In genomic region chr13:41054919-41055619, GRCh38 we compare ENCODE assay signal across 9 cellular contexts. TPM values are rescaled to one million over a fixed set of nuclear protein-coding genes. Genes with fewer than 3 reads are reported as not detected.
DNase-seq lines count a peak whose midpoint lies in the region; ATAC-seq and TF ChIP-seq lines count a peak whose summit lies in the region.
"Had no signal": no experiment of that assay in that cellular context is flagged by ENCODE, and none has a peak within 500 bp of the region (broad histone marks: within the 10 kb centered on the region; RNA-seq: fewer than 3 reads in every experiment).

No MANE protein-coding gene starts in this region.

- in situ Hi-C loops in GM23248 (cut with MboI) = no loop called here

- H3K27me3 ChIP-seq in BLaER1 = no peaks in the 10 kb centered on the region
- H3K27me3 ChIP-seq in GM23248 (replicated peaks; ENCODE audit: insufficient read depth) = no peaks in the 10 kb centered on the region
- H3K27me3 ChIP-seq in muscle layer of colon (ENCODE audit: control insufficient read depth in 1 of 2, insufficient read depth in 2 of 2, low read length in 2 of 2) = no peaks in the 10 kb centered on the region
- H3K27me3 ChIP-seq: MG63 had no signal

- peaks cover 58% of the 10 kb centered on the region for H3K4me1 Mint-ChIP-seq in activated B cell treated with CpG ODN at 0.5 μM for 24 hours

- peaks cover 97% of the 10 kb centered on the region for H3K79me2 ChIP-seq in GM23248 (ENCODE audit: insufficient read depth)

- H3K27ac Mint-ChIP-seq in activated B cell treated with CpG ODN at 0.5 μM for 24 hours = peak overlapping the region; percentile 21

- H3K9ac ChIP-seq in BLaER1 (peak overlapping the region; percentile 34; the same call in 1 of the 2 replicates), GM23248 (0 out of 2 replicates have a peak overlapping the region, but pooled peaks have one; percentile 68), muscle layer of colon (ENCODE audit: low read length) (no peak overlapping the region)

- H3K9me3 ChIP-seq in BLaER1 (peaks cover 12% of the 10 kb centered on the region; the same call in 1 of the 2 replicates), GM23248 (ENCODE audit: low read depth) (no peaks in the 10 kb centered on the region), muscle layer of colon (ENCODE audit: low read length) (no peaks in the 10 kb centered on the region)
- H3K9me3 ChIP-seq: MG63 had no signal

- CTCF ChIA-PET in activated B cell treated with CpG ODN at 0.5 μM for 24 hours (lab: Charles Lee) = interaction anchor here (0.6 to 3.1 kb wide), 22 partner anchors 17 to 168 kb away, joined by 3 to 36 read pairs (median 5); no protein-coding TSS in a partner anchor

- DNase-seq in GM23248 (peak; percentile 32), activated B cell treated with CpG ODN at 0.5 μM for 24 hours (no peak), NCI-H1694 treated with DMSO at 0.1 percent for 48 hours (lab: John Stamatoyannopoulos, UW) (no peak)
- DNase-seq: MG63 had no signal

- POLR2A ChIA-PET in activated B cell treated with CpG ODN at 0.5 μM for 24 hours (lab: Charles Lee) = interaction anchor here (1.2 to 3.8 kb wide), 3 partner anchors 36 to 81 kb away, joined by 4 to 25 read pairs (median 5); partner anchors contain the start of gene ELF1

- H3K9me2 ChIP-seq in GM23248 (ENCODE audit: insufficient read depth) = no peaks in the 10 kb centered on the region

- H3K9me3 Mint-ChIP-seq in activated B cell treated with CpG ODN at 0.5 μM for 24 hours = no peaks in the 10 kb centered on the region

- no peaks in the 10 kb centered on the region for H3K27me3 Mint-ChIP-seq in activated B cell treated with CpG ODN at 0.5 μM for 24 hours

- H3K4me3 Mint-ChIP-seq in activated B cell treated with CpG ODN at 0.5 μM for 24 hours = no peak overlapping the region

- no peak for TF ChIP-seq CTCF in activated B cell treated with CpG ODN at 0.5 μM for 24 hours (IDR thresholded peaks at IDR 0.05)

- peaks cover 50% of the 10 kb centered on the region for H4K20me1 ChIP-seq in BLaER1
- H4K20me1 ChIP-seq in GM23248 (ENCODE audit: insufficient read depth) = peaks cover 5% of the 10 kb centered on the region; the same call in 1 of the 2 replicates

- 0 out of 2 replicates have a peak overlapping the region, but pooled peaks have one; percentile 20 for H3K4me3 ChIP-seq in BLaER1
- H3K4me3 ChIP-seq in GM23248 = no peak overlapping the region
- H3K4me3 ChIP-seq in muscle layer of colon (ENCODE audit: low read depth in 1 of 2, low read length in 2 of 2) = no peak overlapping the region
- H3K4me3 ChIP-seq: MG63 had no signal

- peaks cover 50% of the 10 kb centered on the region for H3F3A ChIP-seq in GM23248 (ENCODE audit: insufficient read depth)

- WGBS in GM23248 (ENCODE audit: low coverage in 1 of 2, low lambda C conversion rate in 2 of 2, missing lambda C conversion rate in 2 of 2), 2 experiments = 77 to 84% methylated on average over 5 of the region's 5 CpGs

- H3K4me2 ChIP-seq in BLaER1 = peak overlapping the region; percentile 88
- H3K4me2 ChIP-seq in GM23248 (ENCODE audit: unreplicated experiment) = peak overlapping the region; percentile 77

- H3K36me3 Mint-ChIP-seq in activated B cell treated with CpG ODN at 0.5 μM for 24 hours (ENCODE audit: low read depth) = no peaks in the 10 kb centered on the region

- no peak for ATAC-seq in activated B cell treated with CpG ODN at 0.5 μM for 24 hours (ENCODE audit: low read depth)
- ATAC-seq in HG03571 (IDR thresholded peaks at IDR 0.05; ENCODE audit: unreplicated experiment) = no peak
- no peak for ATAC-seq in HG03457 (IDR thresholded peaks at IDR 0.05; ENCODE audit: unreplicated experiment)
- no peak for ATAC-seq in GM18868 (IDR thresholded peaks at IDR 0.05; ENCODE audit: unreplicated experiment)

- no peak overlapping the region for H3K27ac ChIP-seq in BLaER1
- H3K27ac ChIP-seq in GM23248 = peak overlapping the region; percentile 90
- peak overlapping the region; percentile 3 for H3K27ac ChIP-seq in muscle layer of colon (ENCODE audit: low read depth, low read length)

- H3K36me3 ChIP-seq in BLaER1 = peaks cover 17% of the 10 kb centered on the region
- 0 out of 2 replicates have a peak, but pooled peaks cover 2% of the 10 kb centered on the region for H3K36me3 ChIP-seq in GM23248 (ENCODE audit: low read depth)
- H3K36me3 ChIP-seq in muscle layer of colon (ENCODE audit: insufficient read depth, low read length) = no peaks in the 10 kb centered on the region

- intact Hi-C loops in activated B cell treated with CpG ODN at 0.5 μM for 24 hours (cut with micrococcal nuclease) = loop anchor here (1.0 kb wide), 1 partner anchor 167 kb away; no protein-coding TSS in a partner anchor

- H3K4me1 ChIP-seq in BLaER1 (peaks cover 70% of the 10 kb centered on the region), GM23248 (ENCODE audit: insufficient read depth) (peaks cover 51% of the 10 kb centered on the region), muscle layer of colon (ENCODE audit: insufficient read depth, low read length) (peaks cover 59% of the 10 kb centered on the region)

- no peak overlapping the region for H2AFZ ChIP-seq in GM23248

RNA-seq across cellular contexts. Expression of gene WBP4, which starts 6.2 kb away (rescaled TPM):
- 7.5 and 11.8 TPM in 2 replicates for total RNA-seq in GM23248 (2014; rRNA removed; shearing (Covaris generic))
- 13.4 and 14.0 TPM in 2 replicates for polyA plus RNA-seq in GM23248 (2016; fragmentation: Nextera tagmentation; extraction: Ambion mirVana)
- total RNA-seq in activated B cell treated with CpG ODN at 0.5 μM for 24 hours = 8.6 and 9.0 TPM in 2 replicates

RNA-seq across cellular contexts. Expression of gene ELF1, which starts 36.0 kb away (rescaled TPM):
- 36.1 and 43.8 TPM in 2 replicates for total RNA-seq in GM23248 (2014; rRNA removed; shearing (Covaris generic))
- polyA plus RNA-seq in GM23248 (2016; fragmentation: Nextera tagmentation; extraction: Ambion mirVana) = 39.9 and 42.7 TPM in 2 replicates
- 129 and 136 TPM in 2 replicates for total RNA-seq in activated B cell treated with CpG ODN at 0.5 μM for 24 hours
